16 cellular contexts compared by ENCODE assay signal in genomic region chr7:80910228-80910627, GRCh38. TPM values are rescaled to one million over a fixed set of nuclear protein-coding genes. Genes with fewer than 3 reads are reported as not detected.
DNase-seq lines count a peak whose midpoint lies in the region; ATAC-seq, FAIRE-seq and TF ChIP-seq lines count a peak whose summit lies in the region.
"Had no signal": no experiment of that assay in that cellular context is flagged by ENCODE, and none has a peak within 500 bp of the region (broad histone marks: within the 10 kb centered on the region; RNA-seq: fewer than 3 reads in every experiment).

No MANE protein-coding gene starts in this region.

- peak overlapping the region; percentile 79; the same call in 1 of the 2 replicates for H3K23ac ChIP-seq in IMR-90 (ENCODE audit: low read depth, low read length)

- ATAC-seq in A549 (no peak), IMR-90 (ENCODE audit: low read depth) (no peak), gastrocnemius medialis (peak; percentile 91 to 93)
- ATAC-seq: HCT116 had no signal

- no peaks in the 10 kb centered on the region for H3K4me1 ChIP-seq in breast epithelium
- peaks cover 88% of the 10 kb centered on the region for H3K4me1 ChIP-seq in A549
- H3K4me1 ChIP-seq in IMR-90 (ENCODE audit: control insufficient read depth, insufficient read depth, low read length): no peaks in the 10 kb centered on the region
- H3K4me1 ChIP-seq in gastrocnemius medialis: peaks cover 28 to 50% of the 10 kb centered on the region in 2 donors
- H3K4me1 ChIP-seq: BLaER1 treated with 17β-estradiol and CSF1 and Interleukin-3, amounts not matched to agents 10 nM and 100 nM had no signal

- TF ChIP-seq POLR2A in breast epithelium (IDR thresholded peaks at IDR 0.05): no peak
- no peak for TF ChIP-seq POLR2A in A549 (IDR thresholded peaks at IDR 0.05; ENCODE audit: low read length)
- TF ChIP-seq POLR2A in IMR-90 (IDR thresholded peaks at IDR 0.05; ENCODE audit: low read depth, low read length): no peak
- TF ChIP-seq POLR2A in gastrocnemius medialis (IDR thresholded peaks at IDR 0.05): no peak

- TF ChIP-seq CTCF in MCF 10A (IDR thresholded peaks at IDR 0.05; ENCODE audit: unreplicated experiment) (no peak), breast epithelium (IDR thresholded peaks at IDR 0.05) (no peak), A549 (IDR thresholded peaks at IDR 0.05) (no peak), IMR-90 (conservative IDR thresholded peaks at IDR 0.05; ENCODE audit: low read depth, low read length) (no peak), gastrocnemius medialis (IDR thresholded peaks at IDR 0.05 in 4 of 5, conservative IDR thresholded peaks at IDR 0.05 in 1 of 5) (no peak)

- WGBS in A549 (ENCODE audit: missing lambda C conversion rate): 39% methylated on average over 1 of the region's 1 CpG
- WGBS in IMR-90 (ENCODE audit: extremely low coverage in 2 of 2, insufficient read length in 1 of 2), 2 experiments: no CpG with 5 or more reads among the region's 1 CpG

- H3K18ac ChIP-seq in IMR-90 (ENCODE audit: low read depth, low read length): no peak overlapping the region; the same call in 1 of the 2 replicates

- BruUV-seq in MCF 10A (replicated peaks; lab: Mats Ljungman, UMichigan) (no TSS peak), IMR-90 (replicated peaks; lab: Mats Ljungman, UMichigan) (no TSS peak)

- no peaks in the 10 kb centered on the region for H3K9me3 Mint-ChIP-seq in MCF 10A (ENCODE audit: unreplicated experiment)

- H2BK120ac ChIP-seq in IMR-90 (ENCODE audit: low read depth, low read length): no peak overlapping the region

- H3K4me3 ChIP-seq in breast epithelium (no peak overlapping the region), A549 (no peak overlapping the region), IMR-90 (ENCODE audit: insufficient read depth, low read depth, low read length) (no peak overlapping the region), gastrocnemius medialis (no peak overlapping the region)
- H3K4me3 ChIP-seq: BLaER1 treated with 17β-estradiol and CSF1 and Interleukin-3, amounts not matched to agents 10 nM and 100 nM had no signal

- H3K27ac ChIP-seq in breast epithelium (peak overlapping the region in 1 of 2 donors; percentile 23), A549 (peak overlapping the region in 1 of 2 experiments; percentile 33; a peak in 3 of 6 replicates), IMR-90 (ENCODE audit: insufficient read depth, low read length) (no peak overlapping the region), gastrocnemius medialis (peak overlapping the region; percentile 72 to 87 (median 78))
- H3K27ac ChIP-seq: BLaER1 treated with 17β-estradiol and CSF1 and Interleukin-3, amounts not matched to agents 10 nM and 100 nM; HL-60 had no signal

- peaks cover 43% of the 10 kb centered on the region for H3K4me1 Mint-ChIP-seq in MCF 10A (ENCODE audit: insufficient read depth, unreplicated experiment)
- H3K4me1 Mint-ChIP-seq: CD4-positive, CD25-positive, alpha-beta regulatory T cell had no signal

- H4K5ac ChIP-seq in IMR-90 (ENCODE audit: low read depth, low read length): no peak overlapping the region

- H4K8ac ChIP-seq in IMR-90 (ENCODE audit: low read depth in 2 of 2, low read length in 2 of 2): no peak overlapping the region

- no peak for TF ChIP-seq EP300 in A549 (IDR thresholded peaks at IDR 0.05)

- H3K27ac Mint-ChIP-seq in MCF 10A (ENCODE audit: low read depth, unreplicated experiment): peak overlapping the region; percentile 67
- H3K27ac Mint-ChIP-seq: CD4-positive, CD25-positive, alpha-beta regulatory T cell had no signal

- H3K14ac ChIP-seq in IMR-90 (replicated peaks; ENCODE audit: low read depth, low read length): no peak overlapping the region; the same call in 1 of the 2 replicates

- H3K9ac ChIP-seq in IMR-90 (ENCODE audit: low read depth, low read length): no peak overlapping the region
- H3K9ac ChIP-seq: BLaER1 treated with 17β-estradiol and CSF1 and Interleukin-3, amounts not matched to agents 10 nM and 100 nM had no signal

- H3K4me2 ChIP-seq in A549 (peak overlapping the region; percentile 21; the same call in 2 of the 3 replicates), IMR-90 (ENCODE audit: low read depth, low read length) (no peak overlapping the region)
- H3K4me2 ChIP-seq: BLaER1 treated with 17β-estradiol and CSF1 and Interleukin-3, amounts not matched to agents 10 nM and 100 nM had no signal

- H3K36me3 Mint-ChIP-seq in MCF 10A (ENCODE audit: insufficient read depth, unreplicated experiment): peaks cover 55% of the 10 kb centered on the region
- H3K36me3 Mint-ChIP-seq: CD4-positive, CD25-positive, alpha-beta regulatory T cell had no signal

- no peak overlapping the region for H3K56ac ChIP-seq in IMR-90 (ENCODE audit: extremely low read depth, insufficient read depth, low read length)

- intact Hi-C loops in MCF 10A (cut with micrococcal nuclease): no loop called here
- intact Hi-C loops in breast epithelium (cut with DNase I; ENCODE audit: low total_unique reads): no loop called here
- intact Hi-C loops in IMR-90 (cut with micrococcal nuclease): no loop called here
- intact Hi-C loops in gastrocnemius medialis (cut with DNase I; ENCODE audit: low total_unique reads): loop anchor here (10.0 kb wide), 3 partner anchors 185 to 405 kb away; no protein-coding TSS in a partner anchor

- H2BK5ac ChIP-seq in IMR-90 (ENCODE audit: low read depth, low read length, poor library complexity, severe bottlenecking): no peak overlapping the region

- no peak overlapping the region for H2AK5ac ChIP-seq in IMR-90 (ENCODE audit: low read depth, low read length)

- CTCF ChIA-PET in MCF 10A (lab: Yijun Ruan, JAX) (interaction anchor here (0.6 to 1.2 kb wide), 2 partner anchors 9 to 1314 kb away, joined by 3 read pairs; partner anchors contain the start of gene SEMA3C), A549 (lab: Yijun Ruan, JAX) (interaction anchor here (0.9 to 3.2 kb wide), 4 partner anchors 9 to 559 kb away, joined by 3 to 20 read pairs (median 4); partner anchors contain the start of gene SEMA3C), IMR-90 (lab: Yijun Ruan, JAX) (no interaction called here)

- POLR2A ChIA-PET in MCF 10A (lab: Yijun Ruan, JAX): interaction anchor here (1.1 to 3.3 kb wide), 5 partner anchors 8 to 50 kb away, joined by 3 to 27 read pairs (median 5); partner anchors contain the start of gene SEMA3C
- POLR2A ChIA-PET in A549 (lab: Yijun Ruan, JAX): interaction anchor here (1.0 to 1.7 kb wide), 4 partner anchors 9 to 263 kb away, joined by 3 to 10 read pairs (median 4); partner anchors contain the start of gene SEMA3C
- POLR2A ChIA-PET in IMR-90 (lab: Charles Lee; ENCODE audit: unreplicated experiment): interaction anchor here (0.6 to 1.7 kb wide), 2 partner anchors 9 to 257 kb away, joined by 5 read pairs; partner anchors contain the start of gene SEMA3C

- H2BK20ac ChIP-seq in IMR-90 (ENCODE audit: low read depth, low read length): no peak overlapping the region

- no peaks in the 10 kb centered on the region for H3K9me1 ChIP-seq in IMR-90 (ENCODE audit: insufficient read depth, low read length)

- H3K27me3 ChIP-seq in breast epithelium: no peaks in the 10 kb centered on the region
- no peaks in the 10 kb centered on the region for H3K27me3 ChIP-seq in IMR-90 (ENCODE audit: control insufficient read depth, insufficient read depth, low read length)
- no peaks in the 10 kb centered on the region for H3K27me3 ChIP-seq in gastrocnemius medialis
- H3K27me3 ChIP-seq: BLaER1 treated with 17β-estradiol and CSF1 and Interleukin-3, amounts not matched to agents 10 nM and 100 nM had no signal

- TF ChIP-seq RAD21 in A549 (conservative IDR thresholded peaks at IDR 0.05 in 1 of 2, IDR thresholded peaks at IDR 0.05 in 1 of 2) (no peak), IMR-90 (IDR thresholded peaks at IDR 0.05; ENCODE audit: low read length) (no peak)

- no peak overlapping the region for H2AK9ac ChIP-seq in IMR-90 (replicated peaks; ENCODE audit: low read depth, low read length, poor library complexity)

- H2AFZ ChIP-seq in IMR-90 (replicated peaks; ENCODE audit: low read length, poor library complexity): no peak overlapping the region

- dilution Hi-C loops in IMR-90 (cut with HindIII; ENCODE audit: low sequenced_read_pairs, unreplicated experiment): no loop called here

- no peaks in the 10 kb centered on the region for H4K20me1 ChIP-seq in IMR-90 (ENCODE audit: insufficient read depth, low read length)
- H4K20me1 ChIP-seq: BLaER1 treated with 17β-estradiol and CSF1 and Interleukin-3, amounts not matched to agents 10 nM and 100 nM had no signal

- H3K4me3 Mint-ChIP-seq in MCF 10A (ENCODE audit: unreplicated experiment): no peak overlapping the region
- H3K4me3 Mint-ChIP-seq: CD4-positive, CD25-positive, alpha-beta regulatory T cell had no signal

- no peak for FAIRE-seq in A549 (lab: Jason Lieb, UNC)
- FAIRE-seq: GM12891, H1 had no signal

- H3K36me3 ChIP-seq in breast epithelium (no peaks in the 10 kb centered on the region), IMR-90 (ENCODE audit: control insufficient read depth, insufficient read depth, low read length) (no peaks in the 10 kb centered on the region), gastrocnemius medialis (no peaks in the 10 kb centered on the region)
- H3K36me3 ChIP-seq: BLaER1 treated with 17β-estradiol and CSF1 and Interleukin-3, amounts not matched to agents 10 nM and 100 nM had no signal

- H3K79me1 ChIP-seq in IMR-90 (ENCODE audit: low read depth in 1 of 2, low read length in 2 of 2): peaks cover 0 to 26% of the 10 kb centered on the region in 2 experiments; a peak in 2 of 4 replicates

- no peak overlapping the region for H2BK15ac ChIP-seq in IMR-90 (ENCODE audit: low read depth, low read length)

- H3K27me3 Mint-ChIP-seq in MCF 10A (ENCODE audit: insufficient read depth, unreplicated experiment): no peaks in the 10 kb centered on the region
- H3K27me3 Mint-ChIP-seq: CD4-positive, CD25-positive, alpha-beta regulatory T cell had no signal

- H3K9me3 ChIP-seq in breast epithelium (no peaks in the 10 kb centered on the region), A549 (no peaks in the 10 kb centered on the region), IMR-90 (ENCODE audit: control insufficient read depth, insufficient read depth, low read length) (no peaks in the 10 kb centered on the region), gastrocnemius medialis (no peaks in the 10 kb centered on the region)
- H3K9me3 ChIP-seq: BLaER1 treated with 17β-estradiol and CSF1 and Interleukin-3, amounts not matched to agents 10 nM and 100 nM had no signal

- DNase-seq in MCF 10A (ENCODE audit: unreplicated experiment) (no peak), breast epithelium (ENCODE audit: low spot score in 2 of 2) (no peak), A549 (ENCODE audit: low read depth in 1 of 2, low spot score in 1 of 2) (no peak), IMR-90 (no peak), gastrocnemius medialis (no peak), GF-D8 (lab: John Stamatoyannopoulos, UW) (no peak), SIG-M5 treated with dmso at 0.1 percent for 504 hours (lab: John Stamatoyannopoulos, UW; ENCODE audit: unreplicated experiment) (no peak)
- DNase-seq: 8988T; ACHN; CD4-positive, CD25-positive, alpha-beta regulatory T cell; DMS 273 treated with DMSO at 0.1 percent for 48 hours had no signal

- H4K91ac ChIP-seq in IMR-90 (ENCODE audit: insufficient read depth, low read depth, low read length): no peak overlapping the region

- in situ Hi-C loops in IMR-90 (cut with MboI; ENCODE audit: low sequenced_read_pairs) (no loop called here), gastrocnemius medialis (cut with MboI; ENCODE audit: low sequenced_read_pairs in 4 of 4) (loop anchor here in 2 of 4 donors (10.0 to 25.0 kb wide), 2 partner anchors 125 to 552 kb away; no protein-coding TSS in a partner anchor)

- no peak overlapping the region for H3K4ac ChIP-seq in IMR-90 (ENCODE audit: low read depth, low read length)

RNA-seq across cellular contexts. Expression of gene SEMA3C, which starts 8.6 kb away (rescaled TPM):
- total RNA-seq in MCF 10A (2022): 91.0 and 140 TPM in 2 replicates
- total RNA-seq in breast epithelium: 100 to 1,000 TPM in 2 of 3 donors, 10 to 100 TPM in 1; 67.5 to 157 (median 108) TPM
- 208 and 212 TPM in 2 replicates for polyA plus RNA-seq in A549 (2011; rRNA removed)
- polyA plus RNA-seq in A549 (2012; cell fraction: cytosol; rRNA removed): 38.1 and 39.8 TPM in 2 replicates
- 42.9 and 51.9 TPM in 2 replicates for polyA plus RNA-seq in A549 (2012; cell fraction: nucleus; rRNA removed)
- 78.1 to 79.2 TPM (median 78.2 TPM) in 3 replicates for polyA plus RNA-seq in A549 (2017; fragmentation: RNase III; extraction: RNeasy Plus Mini Kit Qiagen cat#74134 plus additional on column Dnase treatment)
- 300 and 317 TPM in 2 replicates for polyA minus RNA-seq in A549 (2011; rRNA and poly(A)+ RNA removed)
- 97.1 and 116 TPM in 2 replicates for total RNA-seq in IMR-90 (2012; rRNA removed)
- 19.3 and 21.2 TPM in 2 replicates for polyA plus RNA-seq in IMR-90 (2012; rRNA removed)
- polyA plus RNA-seq in IMR-90 (2012; cell fraction: cytosol; rRNA removed): 9.7 and 16.1 TPM in 2 replicates
- 8.7 and 33.3 TPM in 2 replicates for polyA plus RNA-seq in IMR-90 (2012; cell fraction: nucleus; rRNA removed; ENCODE audit: low replicate concordance)
- 10 to 100 TPM in 2 of 4 donors, 1 to 10 TPM in 2; 5.4 to 58.5 (median 30.3) TPM for total RNA-seq in gastrocnemius medialis
- polyA plus RNA-seq: CD4-positive, CD25-positive, alpha-beta regulatory T cell had no signal

Comparison
In these comparisons a context has a peak if more than half of its experiments do, and no peak if none do; other contexts are left out.
1. ATAC-seq: peak in gastrocnemius medialis (2 of 2); none in A549 (0 of 2) and IMR-90 (single experiment).